1 cellular context compared by ENCODE assay signal in the genomic region with DNA sequence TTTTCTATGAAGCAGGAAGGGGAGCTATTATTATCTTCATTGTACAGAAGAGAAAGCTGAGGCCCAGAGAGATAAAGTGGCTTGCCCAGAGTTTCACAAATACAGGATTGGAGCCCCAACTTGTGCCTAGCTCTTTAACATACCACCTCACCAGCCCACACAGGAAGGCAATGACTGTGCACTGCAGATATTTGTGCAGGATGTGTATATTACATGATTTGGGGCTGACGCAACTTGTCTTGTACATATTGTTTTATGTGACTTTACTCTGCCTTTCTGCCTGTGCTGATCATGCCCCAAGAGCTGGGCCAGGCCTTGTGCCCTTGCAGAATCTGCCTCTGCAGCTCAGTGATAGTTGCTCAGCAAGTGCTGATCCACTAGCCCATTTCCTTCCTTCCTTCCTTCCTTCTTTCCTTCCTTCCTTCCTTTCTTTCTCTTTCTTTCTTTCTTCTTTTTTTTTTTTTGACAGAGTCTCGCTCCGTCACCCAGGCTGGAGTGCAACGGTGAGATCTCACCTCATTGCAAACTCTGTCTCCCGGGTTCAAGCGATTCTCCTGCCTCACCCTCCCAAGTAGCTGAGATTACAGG.
TF ChIP-seq lines count a peak whose summit lies in the region.

No MANE protein-coding gene starts in this region.

TF ChIP-seq in SK-N-SH treated with all-trans-retinoic acid at 6 μM for 48 hours, 23 proteins besides CTCF, POLR2A, EP300 and RAD21 (continued from another document):
- TF ChIP-seq, protein P1, sequence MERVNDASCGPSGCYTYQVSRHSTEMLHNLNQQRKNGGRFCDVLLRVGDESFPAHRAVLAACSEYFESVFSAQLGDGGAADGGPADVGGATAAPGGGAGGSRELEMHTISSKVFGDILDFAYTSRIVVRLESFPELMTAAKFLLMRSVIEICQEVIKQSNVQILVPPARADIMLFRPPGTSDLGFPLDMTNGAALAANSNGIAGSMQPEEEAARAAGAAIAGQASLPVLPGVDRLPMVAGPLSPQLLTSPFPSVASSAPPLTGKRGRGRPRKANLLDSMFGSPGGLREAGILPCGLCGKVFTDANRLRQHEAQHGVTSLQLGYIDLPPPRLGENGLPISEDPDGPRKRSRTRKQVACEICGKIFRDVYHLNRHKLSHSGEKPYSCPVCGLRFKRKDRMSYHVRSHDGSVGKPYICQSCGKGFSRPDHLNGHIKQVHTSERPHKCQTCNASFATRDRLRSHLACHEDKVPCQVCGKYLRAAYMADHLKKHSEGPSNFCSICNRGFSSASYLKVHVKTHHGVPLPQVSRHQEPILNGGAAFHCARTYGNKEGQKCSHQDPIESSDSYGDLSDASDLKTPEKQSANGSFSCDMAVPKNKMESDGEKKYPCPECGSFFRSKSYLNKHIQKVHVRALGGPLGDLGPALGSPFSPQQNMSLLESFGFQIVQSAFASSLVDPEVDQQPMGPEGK (CRISPR knock-in tag; IDR thresholded peaks at IDR 0.05; ENCODE audit: borderline replicate concordance) = no peak
- TF ChIP-seq BACH2 (CRISPR knock-in tag; IDR thresholded peaks at IDR 0.05; ENCODE audit: borderline replicate concordance) (no peak), ZNF565 (CRISPR knock-in tag; conservative IDR thresholded peaks at IDR 0.05; ENCODE audit: low read depth) (no peak), ZNF70 (CRISPR knock-in tag; IDR thresholded peaks at IDR 0.05) (no peak), PPARA (CRISPR knock-in tag; IDR thresholded peaks at IDR 0.05; ENCODE audit: borderline replicate concordance) (no peak), GLIS3 (CRISPR knock-in tag; IDR thresholded peaks at IDR 0.05) (no peak), TOX (CRISPR knock-in tag; IDR thresholded peaks at IDR 0.05; ENCODE audit: borderline replicate concordance) (no peak), RARB (CRISPR knock-in tag; IDR thresholded peaks at IDR 0.05) (no peak), CSDC2 (CRISPR knock-in tag; IDR thresholded peaks at IDR 0.05) (no peak)
- TF ChIP-seq, protein P2, sequence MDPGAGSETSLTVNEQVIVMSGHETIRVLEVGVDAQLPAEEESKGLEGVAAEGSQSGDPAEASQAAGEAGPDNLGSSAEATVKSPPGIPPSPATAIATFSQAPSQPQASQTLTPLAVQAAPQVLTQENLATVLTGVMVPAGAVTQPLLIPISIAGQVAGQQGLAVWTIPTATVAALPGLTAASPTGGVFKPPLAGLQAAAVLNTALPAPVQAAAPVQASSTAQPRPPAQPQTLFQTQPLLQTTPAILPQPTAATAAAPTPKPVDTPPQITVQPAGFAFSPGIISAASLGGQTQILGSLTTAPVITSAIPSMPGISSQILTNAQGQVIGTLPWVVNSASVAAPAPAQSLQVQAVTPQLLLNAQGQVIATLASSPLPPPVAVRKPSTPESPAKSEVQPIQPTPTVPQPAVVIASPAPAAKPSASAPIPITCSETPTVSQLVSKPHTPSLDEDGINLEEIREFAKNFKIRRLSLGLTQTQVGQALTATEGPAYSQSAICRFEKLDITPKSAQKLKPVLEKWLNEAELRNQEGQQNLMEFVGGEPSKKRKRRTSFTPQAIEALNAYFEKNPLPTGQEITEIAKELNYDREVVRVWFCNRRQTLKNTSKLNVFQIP (CRISPR knock-in tag; IDR thresholded peaks at IDR 0.05; ENCODE audit: borderline replicate concordance, low read depth) = no peak
- TF ChIP-seq, protein P3, sequence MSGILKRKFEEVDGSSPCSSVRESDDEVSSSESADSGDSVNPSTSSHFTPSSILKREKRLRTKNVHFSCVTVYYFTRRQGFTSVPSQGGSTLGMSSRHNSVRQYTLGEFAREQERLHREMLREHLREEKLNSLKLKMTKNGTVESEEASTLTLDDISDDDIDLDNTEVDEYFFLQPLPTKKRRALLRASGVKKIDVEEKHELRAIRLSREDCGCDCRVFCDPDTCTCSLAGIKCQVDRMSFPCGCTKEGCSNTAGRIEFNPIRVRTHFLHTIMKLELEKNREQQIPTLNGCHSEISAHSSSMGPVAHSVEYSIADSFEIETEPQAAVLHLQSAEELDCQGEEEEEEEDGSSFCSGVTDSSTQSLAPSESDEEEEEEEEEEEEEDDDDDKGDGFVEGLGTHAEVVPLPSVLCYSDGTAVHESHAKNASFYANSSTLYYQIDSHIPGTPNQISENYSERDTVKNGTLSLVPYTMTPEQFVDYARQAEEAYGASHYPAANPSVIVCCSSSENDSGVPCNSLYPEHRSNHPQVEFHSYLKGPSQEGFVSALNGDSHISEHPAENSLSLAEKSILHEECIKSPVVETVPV (CRISPR knock-in tag; IDR thresholded peaks at IDR 0.05) = no peak
